20 cellular contexts compared by ENCODE assay signal in the genomic region with DNA sequence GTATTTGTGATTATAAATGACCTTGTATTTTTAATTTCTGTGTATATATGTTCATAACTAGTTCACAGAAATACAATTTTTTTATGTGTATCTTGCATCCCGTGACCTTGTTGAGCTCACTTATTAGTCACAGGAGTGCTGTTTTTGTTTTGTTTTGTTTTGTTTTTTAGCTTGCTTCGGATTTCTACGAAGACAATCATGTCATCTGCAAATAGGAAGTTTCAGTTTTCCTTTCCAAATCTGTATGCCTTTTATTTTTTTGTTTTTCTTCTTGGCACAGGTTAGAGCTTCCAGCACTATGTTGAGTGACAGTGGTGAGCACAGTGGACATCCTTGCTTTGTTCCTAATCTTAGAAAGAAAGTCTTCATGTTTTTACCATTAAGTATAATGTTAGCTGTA.
A peak's percentile ranks its signal among the peaks of the same experiment; 100 is the strongest.
DNase-seq lines count a peak whose midpoint lies in the region; ATAC-seq and TF ChIP-seq lines count a peak whose summit lies in the region.
"Had no signal": no experiment of that assay in that cellular context is flagged by ENCODE, and none has a peak within 500 bp of the region (broad histone marks: within the 10 kb centered on the region; RNA-seq: fewer than 3 reads in every experiment).

No MANE protein-coding gene starts in this region.

- 0 out of 2 replicates have a peak overlapping the region, but pooled peaks have one; percentile 22 for H3K27ac ChIP-seq in Karpas-422 (ENCODE audit: low read length)
- H3K27ac ChIP-seq: BLaER1, Peyer's patch had no signal

- H3K27me3 Mint-ChIP-seq in immature natural killer cell (ENCODE audit: low read depth in 3 of 3) (peaks cover 0 to 2% (median 0%) of the 10 kb centered on the region in 3 donors), WTC11 (ENCODE audit: low read depth) (no peaks in the 10 kb centered on the region)
- H3K27me3 Mint-ChIP-seq: CD8-positive, alpha-beta memory T cell had no signal

- peaks cover 5% of the 10 kb centered on the region; the same call in 1 of the 2 replicates for H3K36me3 ChIP-seq in Karpas-422 (ENCODE audit: insufficient read depth, low read length)
- H3K36me3 ChIP-seq: Peyer's patch had no signal

- no peaks in the 10 kb centered on the region for H3K79me2 ChIP-seq in Karpas-422 (ENCODE audit: low read length)

- ATAC-seq in GM18870 (IDR thresholded peaks at IDR 0.05; ENCODE audit: unreplicated experiment) (peak; percentile 80), GM21717 (IDR thresholded peaks at IDR 0.05; ENCODE audit: unreplicated experiment) (peak; percentile 67), WTC11 (no peak)
- ATAC-seq: GM23338 had no signal

- H3K9me3 Mint-ChIP-seq in immature natural killer cell (peaks cover 20 to 41% (median 33%) of the 10 kb centered on the region in 6 donors), WTC11 (peaks cover 20% of the 10 kb centered on the region)
- H3K9me3 Mint-ChIP-seq: T-helper 1 cell treated with Interleukin-12 subunit alpha and Interleukin-12 subunit beta and Interleukin-4 antibody, amounts not matched to agents 30 μg/mL and 1 μg/mL, for 36 hours had no signal

- H3K36me3 Mint-ChIP-seq in immature natural killer cell (peaks cover 0 to 4% (median 0%) of the 10 kb centered on the region in 3 donors), WTC11 (peaks cover 5% of the 10 kb centered on the region)
- H3K36me3 Mint-ChIP-seq: CD8-positive, alpha-beta memory T cell had no signal

- no peak for TF ChIP-seq CTCF in GM12865 (IDR thresholded peaks at IDR 0.05; ENCODE audit: insufficient read depth, low read depth, low read length, missing control alignments)
- TF ChIP-seq CTCF in WTC11 (IDR thresholded peaks at IDR 0.05) = no peak

- no peak overlapping the region for H3K9ac ChIP-seq in Karpas-422 (ENCODE audit: low read length)
- H3K9ac ChIP-seq: BLaER1 had no signal

- H3K27me3 ChIP-seq in Karpas-422 (ENCODE audit: low read length) = no peaks in the 10 kb centered on the region
- H3K27me3 ChIP-seq: BLaER1, Peyer's patch had no signal

- CTCF ChIA-PET in WTC11 (lab: Charles Lee) = no interaction called here

- 0 out of 2 replicates have a peak overlapping the region, but pooled peaks have one; percentile 3 for H2AFZ ChIP-seq in Karpas-422 (ENCODE audit: low read length)
- H2AFZ ChIP-seq: GM23338 had no signal

- H3K4me1 Mint-ChIP-seq in immature natural killer cell (no peaks in the 10 kb centered on the region), WTC11 (peaks cover 22% of the 10 kb centered on the region)
- H3K4me1 Mint-ChIP-seq: CD8-positive, alpha-beta memory T cell had no signal

- H3K4me3 Mint-ChIP-seq in immature natural killer cell = no peak overlapping the region
- no peak overlapping the region for H3K4me3 Mint-ChIP-seq in WTC11
- H3K4me3 Mint-ChIP-seq: CD8-positive, alpha-beta memory T cell; GM23338; T-helper 1 cell treated with Interleukin-12 subunit alpha and Interleukin-12 subunit beta and Interleukin-4 antibody, amounts not matched to agents 30 μg/mL and 1 μg/mL, for 36 hours had no signal

- H3K9me3 ChIP-seq in Karpas-422 (ENCODE audit: low read length) = peaks cover 5% of the 10 kb centered on the region

- peaks cover 56% of the 10 kb centered on the region for H3K4me1 ChIP-seq in Karpas-422 (ENCODE audit: low read length)
- H3K4me1 ChIP-seq: Peyer's patch had no signal

- H3K9me2 ChIP-seq in Karpas-422 (replicated peaks; ENCODE audit: insufficient read depth, low read length) = no peaks in the 10 kb centered on the region

- no peak overlapping the region for H3K4me3 ChIP-seq in GM12865 (ENCODE audit: low read depth, low read length)
- H3K4me3 ChIP-seq in Karpas-422 (ENCODE audit: low read length) = no peak overlapping the region
- H3K4me3 ChIP-seq: BLaER1, GM23338, Peyer's patch had no signal

- DNase-seq in GM12865 (ENCODE audit: low read depth) (peak; percentile 31), Karpas-422 (peak; percentile 43), NCI-H2107 treated with DMSO at 0.1 percent for 48 hours (lab: John Stamatoyannopoulos, UW; ENCODE audit: unreplicated experiment) (no peak), NCI-H146 (lab: John Stamatoyannopoulos, UW) (no peak), immature natural killer cell (no peak), WTC11 (ENCODE audit: low spot score) (no peak)
- DNase-seq: 8988T; CD8-positive, alpha-beta memory T cell; DND-41; GDM1; NCI-H1092 treated with DMSO at 0.1 percent for 48 hours; NCI-H187 treated with DMSO at 0.1 percent for 48 hours; NCI-H2171 treated with DMSO at 0.1 percent for 48 hours; Peyer's patch; SHP77 treated with DMSO at 0.1 percent for 48 hours had no signal

- H3K4me2 ChIP-seq in Karpas-422 (ENCODE audit: low read depth, low read length, poor library complexity, severe bottlenecking) = no peak overlapping the region
- H3K4me2 ChIP-seq: BLaER1, GM23338 had no signal

- POLR2A ChIA-PET in WTC11 (lab: Charles Lee) = no interaction called here

- H4K20me1 ChIP-seq in Karpas-422 (ENCODE audit: insufficient read depth, low read depth, low read length) = no peaks in the 10 kb centered on the region
- H4K20me1 ChIP-seq: BLaER1 had no signal

- H3K27ac Mint-ChIP-seq in immature natural killer cell = no peak overlapping the region
- no peak overlapping the region for H3K27ac Mint-ChIP-seq in WTC11
- H3K27ac Mint-ChIP-seq: CD8-positive, alpha-beta memory T cell; GM23338; T-helper 1 cell treated with Interleukin-12 subunit alpha and Interleukin-12 subunit beta and Interleukin-4 antibody, amounts not matched to agents 30 μg/mL and 1 μg/mL, for 36 hours had no signal

TF ChIP-seq in WTC11, 78 proteins besides CTCF, POLR2A, EP300 and RAD21 (continues in another document):
- TF ChIP-seq, protein P1, sequence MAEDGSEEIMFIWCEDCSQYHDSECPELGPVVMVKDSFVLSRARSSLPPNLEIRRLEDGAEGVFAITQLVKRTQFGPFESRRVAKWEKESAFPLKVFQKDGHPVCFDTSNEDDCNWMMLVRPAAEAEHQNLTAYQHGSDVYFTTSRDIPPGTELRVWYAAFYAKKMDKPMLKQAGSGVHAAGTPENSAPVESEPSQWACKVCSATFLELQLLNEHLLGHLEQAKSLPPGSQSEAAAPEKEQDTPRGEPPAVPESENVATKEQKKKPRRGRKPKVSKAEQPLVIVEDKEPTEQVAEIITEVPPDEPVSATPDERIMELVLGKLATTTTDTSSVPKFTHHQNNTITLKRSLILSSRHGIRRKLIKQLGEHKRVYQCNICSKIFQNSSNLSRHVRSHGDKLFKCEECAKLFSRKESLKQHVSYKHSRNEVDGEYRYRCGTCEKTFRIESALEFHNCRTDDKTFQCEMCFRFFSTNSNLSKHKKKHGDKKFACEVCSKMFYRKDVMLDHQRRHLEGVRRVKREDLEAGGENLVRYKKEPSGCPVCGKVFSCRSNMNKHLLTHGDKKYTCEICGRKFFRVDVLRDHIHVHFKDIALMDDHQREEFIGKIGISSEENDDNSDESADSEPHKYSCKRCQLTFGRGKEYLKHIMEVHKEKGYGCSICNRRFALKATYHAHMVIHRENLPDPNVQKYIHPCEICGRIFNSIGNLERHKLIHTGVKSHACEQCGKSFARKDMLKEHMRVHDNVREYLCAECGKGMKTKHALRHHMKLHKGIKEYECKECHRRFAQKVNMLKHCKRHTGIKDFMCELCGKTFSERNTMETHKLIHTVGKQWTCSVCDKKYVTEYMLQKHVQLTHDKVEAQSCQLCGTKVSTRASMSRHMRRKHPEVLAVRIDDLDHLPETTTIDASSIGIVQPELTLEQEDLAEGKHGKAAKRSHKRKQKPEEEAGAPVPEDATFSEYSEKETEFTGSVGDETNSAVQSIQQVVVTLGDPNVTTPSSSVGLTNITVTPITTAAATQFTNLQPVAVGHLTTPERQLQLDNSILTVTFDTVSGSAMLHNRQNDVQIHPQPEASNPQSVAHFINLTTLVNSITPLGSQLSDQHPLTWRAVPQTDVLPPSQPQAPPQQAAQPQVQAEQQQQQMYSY (CRISPR knock-in tag; IDR thresholded peaks at IDR 0.05) = no peak
- TF ChIP-seq RELA (CRISPR knock-in tag; IDR thresholded peaks at IDR 0.05; ENCODE audit: borderline replicate concordance) (no peak), ZNF396 (CRISPR knock-in tag; IDR thresholded peaks at IDR 0.05; ENCODE audit: borderline replicate concordance) (no peak), HMGA2 (CRISPR knock-in tag; IDR thresholded peaks at IDR 0.05) (no peak), ZNF317 (CRISPR knock-in tag; IDR thresholded peaks at IDR 0.05; ENCODE audit: borderline replicate concordance, low read depth) (no peak), TEAD1 (CRISPR knock-in tag; IDR thresholded peaks at IDR 0.05) (no peak), ZNF263 (CRISPR knock-in tag; IDR thresholded peaks at IDR 0.05; ENCODE audit: low read depth) (no peak), ELF4 (CRISPR knock-in tag; IDR thresholded peaks at IDR 0.05; ENCODE audit: low read depth) (no peak), GRHL2 (CRISPR knock-in tag; IDR thresholded peaks at IDR 0.05; ENCODE audit: insufficient replicate concordance, severe bottlenecking) (no peak)
- TF ChIP-seq, protein P2, sequence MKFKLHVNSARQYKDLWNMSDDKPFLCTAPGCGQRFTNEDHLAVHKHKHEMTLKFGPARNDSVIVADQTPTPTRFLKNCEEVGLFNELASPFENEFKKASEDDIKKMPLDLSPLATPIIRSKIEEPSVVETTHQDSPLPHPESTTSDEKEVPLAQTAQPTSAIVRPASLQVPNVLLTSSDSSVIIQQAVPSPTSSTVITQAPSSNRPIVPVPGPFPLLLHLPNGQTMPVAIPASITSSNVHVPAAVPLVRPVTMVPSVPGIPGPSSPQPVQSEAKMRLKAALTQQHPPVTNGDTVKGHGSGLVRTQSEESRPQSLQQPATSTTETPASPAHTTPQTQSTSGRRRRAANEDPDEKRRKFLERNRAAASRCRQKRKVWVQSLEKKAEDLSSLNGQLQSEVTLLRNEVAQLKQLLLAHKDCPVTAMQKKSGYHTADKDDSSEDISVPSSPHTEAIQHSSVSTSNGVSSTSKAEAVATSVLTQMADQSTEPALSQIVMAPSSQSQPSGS (CRISPR knock-in tag; IDR thresholded peaks at IDR 0.05; ENCODE audit: borderline replicate concordance, low read depth) = no peak
- TF ChIP-seq, protein P3, sequence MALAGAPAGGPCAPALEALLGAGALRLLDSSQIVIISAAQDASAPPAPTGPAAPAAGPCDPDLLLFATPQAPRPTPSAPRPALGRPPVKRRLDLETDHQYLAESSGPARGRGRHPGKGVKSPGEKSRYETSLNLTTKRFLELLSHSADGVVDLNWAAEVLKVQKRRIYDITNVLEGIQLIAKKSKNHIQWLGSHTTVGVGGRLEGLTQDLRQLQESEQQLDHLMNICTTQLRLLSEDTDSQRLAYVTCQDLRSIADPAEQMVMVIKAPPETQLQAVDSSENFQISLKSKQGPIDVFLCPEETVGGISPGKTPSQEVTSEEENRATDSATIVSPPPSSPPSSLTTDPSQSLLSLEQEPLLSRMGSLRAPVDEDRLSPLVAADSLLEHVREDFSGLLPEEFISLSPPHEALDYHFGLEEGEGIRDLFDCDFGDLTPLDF (CRISPR knock-in tag; IDR thresholded peaks at IDR 0.05) = no peak

Comparison
In these comparisons a context has a peak if more than half of its experiments do, and no peak if none do; other contexts are left out.
1. DNase-seq: peak in GM12865 (single experiment) and Karpas-422 (single experiment); none in NCI-H2107 treated with DMSO at 0.1 percent for 48 hours (single experiment), NCI-H146 (single experiment), immature natural killer cell (0 of 3) and WTC11 (single experiment).